9 cellular contexts compared by ENCODE assay signal in the genomic region with DNA sequence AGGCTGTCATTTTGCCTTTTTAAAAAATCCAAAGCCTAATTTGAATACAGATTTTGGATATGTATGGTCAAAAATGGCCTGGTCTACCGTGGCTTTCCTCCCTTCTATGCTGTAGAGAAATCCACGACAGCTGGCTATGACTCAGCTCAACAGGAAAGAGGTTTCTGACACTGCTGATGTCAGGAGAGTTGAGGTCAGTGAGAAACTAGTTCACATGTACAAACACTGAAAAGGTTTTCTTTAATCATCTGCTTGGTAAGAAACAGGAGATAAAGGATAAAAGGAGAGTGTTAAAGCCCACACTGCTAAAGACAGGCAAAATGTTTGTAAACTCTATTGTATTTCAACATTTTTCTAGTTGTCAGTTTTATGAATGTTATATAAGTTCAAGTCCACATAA.
DNase-seq lines count a peak whose midpoint lies in the region; ATAC-seq and TF ChIP-seq lines count a peak whose summit lies in the region.
"Had no signal": no experiment of that assay in that cellular context is flagged by ENCODE, and none has a peak within 500 bp of the region (broad histone marks: within the 10 kb centered on the region; RNA-seq: fewer than 3 reads in every experiment).

No MANE protein-coding gene starts in this region.

- H3K4me3 ChIP-seq in AG09309 (ENCODE audit: control insufficient read depth, low read depth, low read length): no peak overlapping the region
- H3K4me3 ChIP-seq in osteoblast (ENCODE audit: insufficient read depth, low read length): no peak overlapping the region

- no peak for TF ChIP-seq CTCF in AG09309 (IDR thresholded peaks at IDR 0.05; ENCODE audit: control insufficient read depth, insufficient read depth, low read depth, low read length, missing control alignments)
- TF ChIP-seq CTCF in osteoblast (IDR thresholded peaks at IDR 0.05; ENCODE audit: extremely low read depth, low read depth, low read length): no peak

- no peaks in the 10 kb centered on the region for H3K27me3 ChIP-seq in osteoblast (ENCODE audit: insufficient read depth, low read length)

- no peaks in the 10 kb centered on the region for H3K79me2 ChIP-seq in osteoblast (ENCODE audit: insufficient read depth, low read length)

- H3K27ac ChIP-seq in osteoblast (ENCODE audit: low read depth, low read length): peak overlapping the region; percentile 93
- H3K27ac ChIP-seq: HL-60 had no signal

- H3K4me2 ChIP-seq in osteoblast (ENCODE audit: insufficient read depth, low read length): peak overlapping the region; percentile 23

- DNase-seq in AG09309 (ENCODE audit: low read depth): peak; percentile 52
- DNase-seq in SW480 (ENCODE audit: low spot score): peak; percentile 17
- DNase-seq in dedifferentiated amniotic fluid mesenchymal stem cell (ENCODE audit: extremely low spot score): peak; percentile 45
- DNase-seq in osteoblast (ENCODE audit: insufficient read length, low spot score, missing footprints): peak; percentile 62
- no peak for DNase-seq in NCI-H2196 (lab: John Stamatoyannopoulos, UW; ENCODE audit: unreplicated experiment)
- no peak for DNase-seq in NCI-H146 treated with DMSO at 0.1 percent for 48 hours (lab: John Stamatoyannopoulos, UW; ENCODE audit: unreplicated experiment)

- no peaks in the 10 kb centered on the region for H3K9me3 ChIP-seq in osteoblast (ENCODE audit: low read depth, low read length)

- peak; percentile 84 for ATAC-seq in GM18520 (IDR thresholded peaks at IDR 0.05; ENCODE audit: unreplicated experiment)
- ATAC-seq in HG03095 (IDR thresholded peaks at IDR 0.05; ENCODE audit: unreplicated experiment): peak; percentile 95

- H3K4me1 ChIP-seq in osteoblast (ENCODE audit: insufficient read depth, low read length): peaks cover 15% of the 10 kb centered on the region

- no peaks in the 10 kb centered on the region for H3K36me3 ChIP-seq in osteoblast (ENCODE audit: insufficient read depth, low read length)

- H4K20me1 ChIP-seq in osteoblast (ENCODE audit: insufficient read depth, low read length): no peaks in the 10 kb centered on the region

- no peak overlapping the region for H2AFZ ChIP-seq in osteoblast (ENCODE audit: low read length)

Comparison
In these comparisons a context has a peak if more than half of its experiments do, and no peak if none do; other contexts are left out.
1. DNase-seq: peak in AG09309 (single experiment), SW480 (single experiment), dedifferentiated amniotic fluid mesenchymal stem cell (single experiment) and osteoblast (single experiment); none in NCI-H2196 (single experiment) and NCI-H146 treated with DMSO at 0.1 percent for 48 hours (single experiment).